24 cellular contexts compared by ENCODE assay signal in genomic region chr17:64401941-64402340, GRCh38. TPM values are rescaled to one million over a fixed set of nuclear protein-coding genes. Genes with fewer than 3 reads are reported as not detected.
DNase-seq lines count a peak whose midpoint lies in the region; ATAC-seq and TF ChIP-seq lines count a peak whose summit lies in the region.
"Had no signal": no experiment of that assay in that cellular context is flagged by ENCODE, and none has a peak within 500 bp of the region (broad histone marks: within the 10 kb centered on the region; RNA-seq: fewer than 3 reads in every experiment).

No MANE protein-coding gene starts in this region.

- no peak for ATAC-seq in stimulated activated naive CD8-positive, alpha-beta T cell treated with anti-CD3 and anti-CD28 coated beads, Interleukin-15, Interleukin-2, amounts not matched to agents 100 U/mL and 50 U/mL, for 24 hours
- ATAC-seq: left lung, right lobe of liver, T-cell had no signal

- POLR2A ChIA-PET in PC-9 (lab: Charles Lee; ENCODE audit: unreplicated experiment) = no interaction called here

- no peaks in the 10 kb centered on the region for H3K9me3 Mint-ChIP-seq in stimulated activated naive CD8-positive, alpha-beta T cell treated with anti-CD3 and anti-CD28 coated beads, Interleukin-15, Interleukin-2, amounts not matched to agents 100 ng/mL and 50 ng/mL, for 24 hours
- H3K9me3 Mint-ChIP-seq: CD4-positive, CD25-positive, alpha-beta regulatory T cell; T-cell had no signal

- no peak overlapping the region for H3K4me3 ChIP-seq in PC-9
- H3K4me3 ChIP-seq: dorsolateral prefrontal cortex, heart left ventricle, left lung, MG63, right lobe of liver, upper lobe of left lung had no signal

- H2AFZ ChIP-seq in PC-9 = no peak overlapping the region

- H3K27me3 Mint-ChIP-seq in stimulated activated naive CD8-positive, alpha-beta T cell treated with anti-CD3 and anti-CD28 coated beads, Interleukin-15, Interleukin-2, amounts not matched to agents 100 ng/mL and 50 ng/mL, for 24 hours = no peaks in the 10 kb centered on the region
- H3K27me3 Mint-ChIP-seq: T-cell had no signal

- H3K4me2 ChIP-seq in PC-9 = no peak overlapping the region

- H3K27me3 ChIP-seq in PC-9 (ENCODE audit: insufficient read depth, low read depth) = no peaks in the 10 kb centered on the region
- H3K27me3 ChIP-seq: dorsolateral prefrontal cortex, heart left ventricle, left lung, MG63, right lobe of liver, upper lobe of left lung had no signal

- no peak for DNase-seq in stimulated activated naive CD8-positive, alpha-beta T cell treated with anti-CD3 and anti-CD28 coated beads, Interleukin-15, Interleukin-2, amounts not matched to agents 100 U/mL and 50 U/mL, for 24 hours
- DNase-seq in PC-9 (no peak), foreskin melanocyte (peak; percentile 19), activated gamma-delta T cell (lab: John Stamatoyannopoulos, UW) (no peak), AG20443 (ENCODE audit: low spot score) (no peak), SIG-M5 (lab: John Stamatoyannopoulos, UW) (no peak), mucosa of gallbladder (ENCODE audit: low spot score) (no peak)
- DNase-seq: ACHN; activated CD4-positive, alpha-beta T cell treated with anti-CD3 and anti-CD28 coated beads for 48 hours; activated naive CD4-positive, alpha-beta T cell treated with Interleukin-2 at 50 U/mL for 16 hours; CD4-positive, CD25-positive, alpha-beta regulatory T cell; DMS153; dorsolateral prefrontal cortex; H7; heart left ventricle; left lung; MG63; NCI-H1694; NCI-H69; right lobe of liver; T-cell; upper lobe of left lung had no signal

- H3K4me1 ChIP-seq in PC-9 (replicated peaks; ENCODE audit: insufficient read depth) = peaks cover 30% of the 10 kb centered on the region
- H3K4me1 ChIP-seq: right lobe of liver had no signal

- TF ChIP-seq CTCF in PC-9 (conservative IDR thresholded peaks at IDR 0.05) = no peak

- CTCF ChIA-PET in PC-9 (lab: Charles Lee) = interaction anchor here (0.6 kb wide), 1 partner anchor 93 kb away, joined by 3 read pairs; no protein-coding TSS in a partner anchor

- BruUV-seq in PC-9 (replicated peaks; lab: Mats Ljungman, UMichigan) = no TSS peak

- peak overlapping the region; percentile 18 for H3K4me3 Mint-ChIP-seq in stimulated activated naive CD8-positive, alpha-beta T cell treated with anti-CD3 and anti-CD28 coated beads, Interleukin-15, Interleukin-2, amounts not matched to agents 100 ng/mL and 50 ng/mL, for 24 hours
- H3K4me3 Mint-ChIP-seq: CD4-positive, CD25-positive, alpha-beta regulatory T cell; mesothelial cell of epicardium; T-cell had no signal

- H3F3A ChIP-seq in PC-9 (ENCODE audit: insufficient read depth, low read depth) = peaks cover 100% of the 10 kb centered on the region

- peaks cover 10% of the 10 kb centered on the region for H3K36me3 Mint-ChIP-seq in stimulated activated naive CD8-positive, alpha-beta T cell treated with anti-CD3 and anti-CD28 coated beads, Interleukin-15, Interleukin-2, amounts not matched to agents 100 ng/mL and 50 ng/mL, for 24 hours (ENCODE audit: low read depth)
- H3K36me3 Mint-ChIP-seq: CD4-positive, CD25-positive, alpha-beta regulatory T cell; mesothelial cell of epicardium; T-cell had no signal

- H3K27ac ChIP-seq in PC-9 = 0 out of 2 replicates have a peak overlapping the region, but pooled peaks have one; percentile 16
- H3K27ac ChIP-seq: dorsolateral prefrontal cortex, right lobe of liver had no signal

- H3K27ac Mint-ChIP-seq in stimulated activated naive CD8-positive, alpha-beta T cell treated with anti-CD3 and anti-CD28 coated beads, Interleukin-15, Interleukin-2, amounts not matched to agents 100 ng/mL and 50 ng/mL, for 24 hours = peak overlapping the region; percentile 50
- H3K27ac Mint-ChIP-seq: mesothelial cell of epicardium had no signal

- intact Hi-C loops in PC-9 (cut with micrococcal nuclease; ENCODE audit: unreplicated experiment) = no loop called here

- H4K20me1 ChIP-seq in PC-9 (ENCODE audit: insufficient read depth) = peaks cover 92% of the 10 kb centered on the region

- H3K36me3 ChIP-seq in PC-9 (ENCODE audit: low read depth) = peaks cover 56% of the 10 kb centered on the region
- H3K36me3 ChIP-seq: heart left ventricle, left lung, MG63, right lobe of liver, upper lobe of left lung had no signal

- no peaks in the 10 kb centered on the region for H3K9me2 ChIP-seq in PC-9 (ENCODE audit: insufficient read depth)

- peaks cover 59% of the 10 kb centered on the region for H3K4me1 Mint-ChIP-seq in stimulated activated naive CD8-positive, alpha-beta T cell treated with anti-CD3 and anti-CD28 coated beads, Interleukin-15, Interleukin-2, amounts not matched to agents 100 ng/mL and 50 ng/mL, for 24 hours (ENCODE audit: low read depth)
- H3K4me1 Mint-ChIP-seq: mesothelial cell of epicardium had no signal

- no peaks in the 10 kb centered on the region for H3K9me3 ChIP-seq in PC-9 (ENCODE audit: insufficient read depth, low read depth)
- H3K9me3 ChIP-seq: left lung, MG63, right lobe of liver, upper lobe of left lung had no signal

- peaks cover 55% of the 10 kb centered on the region for H3K79me2 ChIP-seq in PC-9 (ENCODE audit: low read depth)

RNA-seq across cellular contexts. Expression of gene PECAM1, which starts 11.3 kb away (rescaled TPM):
- 0.80 and 1.5 TPM in 2 replicates for total RNA-seq in PC-9 (2021)
- 113 TPM for total RNA-seq in mucosa of gallbladder

RNA-seq across cellular contexts. Expression of gene MILR1, which starts 47.0 kb away (rescaled TPM):
- total RNA-seq in PC-9 (2021) = 22.9 and 25.6 TPM in 2 replicates
- total RNA-seq in mucosa of gallbladder = 8.3 TPM

Comparison
In these comparisons a context has a peak if more than half of its experiments do, and no peak if none do; other contexts are left out.
1. RNA of gene PECAM1, which starts 11.3 kb away (total RNA-seq): 113 TPM in mucosa of gallbladder (single experiment); 0.80 to 1.5 TPM in PC-9; every median in the first group is over 10 times any median in the second.